Comparison of ENCODE assay signal across 12 cellular contexts in genomic region chr2:79369127-79369526, GRCh38.
"Had no signal": no experiment of that assay in that cellular context is flagged by ENCODE, and none has a peak within 500 bp of the region (broad histone marks: within the 10 kb centered on the region; RNA-seq: fewer than 3 reads in every experiment).

No MANE protein-coding gene starts in this region.

- H3K27ac ChIP-seq: colonic mucosa, neutrophil, prostate gland, testis, upper lobe of right lung had no signal

- DNase-seq: activated CD4-positive, alpha-beta T cell treated with anti-CD3 and anti-CD28 coated beads, Interleukin-2, amount 50 U/mL, for 1 hour; activated naive CD4-positive, alpha-beta T cell treated with anti-CD3 and anti-CD28 coated beads for 36 hours; activated T-cell treated with anti-CD3 and anti-CD28 coated beads for 4 hours; colonic mucosa; effector CD4-positive, alpha-beta T cell; stimulated activated CD4-positive, alpha-beta T cell treated with anti-CD3 and anti-CD28 coated beads, Interleukin-12 subunit alpha, Interleukin-12 subunit beta, amount 100 ng/mL, for 4 hours; stimulated activated naive CD4-positive, alpha-beta T cell treated with Interleukin-2 at 50 U/mL for 16 hours; T-helper 2 cell; testis; upper lobe of right lung had no signal

- H3K4me3 ChIP-seq: colonic mucosa, prostate gland, testis, upper lobe of right lung had no signal

- H3K4me1 ChIP-seq: colonic mucosa, prostate gland, testis, upper lobe of right lung had no signal

- H3K9me3 ChIP-seq: colonic mucosa, neutrophil, prostate gland, testis, upper lobe of right lung had no signal

- H3K36me3 ChIP-seq: colonic mucosa, neutrophil, prostate gland, upper lobe of right lung had no signal

- H3K27me3 ChIP-seq: colonic mucosa, neutrophil, testis, upper lobe of right lung had no signal
